Comparison of ENCODE assay signal across 1 cellular context in genomic region chr1:226424228-226425003, GRCh38.
A peak's percentile ranks its signal among the peaks of the same experiment; 100 is the strongest.
TF ChIP-seq lines count a peak whose summit lies in the region.

No MANE protein-coding gene starts in this region.

TF ChIP-seq in HEK293, 187 proteins besides CTCF, POLR2A, EP300 and RAD21 (continued from another document and continues in another):
- TF ChIP-seq PATZ1 (tag by site-specific recombination; IDR thresholded peaks at IDR 0.05) (0 out of 2 replicates have a peak, but pooled peaks have one; percentile 12), MEIS1 (CRISPR knock-in tag; IDR thresholded peaks at IDR 0.05; ENCODE audit: borderline replicate concordance) (no peak), ZNF792 (tag by site-specific recombination; IDR thresholded peaks at IDR 0.05) (no peak), ZEB2 (tag by site-specific recombination; IDR thresholded peaks at IDR 0.05) (peak; percentile 56; the same call in 1 of the 2 replicates), ZFP69B (tag by site-specific recombination; IDR thresholded peaks at IDR 0.05) (no peak), ZNF133 (tag by site-specific recombination; IDR thresholded peaks at IDR 0.05) (no peak), PRDM4 (tag by site-specific recombination; IDR thresholded peaks at IDR 0.05) (peak; percentile 99), ZNF704 (tag by site-specific recombination; IDR thresholded peaks at IDR 0.05) (no peak), ZNF449 (tag by site-specific recombination; IDR thresholded peaks at IDR 0.05) (0 out of 2 replicates have a peak, but pooled peaks have one; percentile 17), ZNF548 (tag by site-specific recombination; IDR thresholded peaks at IDR 0.05) (no peak), ZIC2 (tag by site-specific recombination; IDR thresholded peaks at IDR 0.05) (no peak), MZF1 (tag by site-specific recombination; IDR thresholded peaks at IDR 0.05; ENCODE audit: borderline replicate concordance) (no peak), TRIM28 (IDR thresholded peaks at IDR 0.05; ENCODE audit: borderline replicate concordance, low read length) (no peak), ZNF692 (tag by site-specific recombination; IDR thresholded peaks at IDR 0.05) (no peak), ZNF341 (tag by site-specific recombination; IDR thresholded peaks at IDR 0.05; ENCODE audit: low read depth) (no peak), ZSCAN30 (tag by site-specific recombination; IDR thresholded peaks at IDR 0.05) (peak; percentile 65; the same call in 1 of the 2 replicates), ZNF561 (tag by site-specific recombination; IDR thresholded peaks at IDR 0.05; ENCODE audit: borderline replicate concordance) (peak; percentile 95), ZNF510 (tag by site-specific recombination; IDR thresholded peaks at IDR 0.05; ENCODE audit: insufficient replicate concordance) (no peak), ZNF571 (tag by site-specific recombination; IDR thresholded peaks at IDR 0.05) (no peak), ZNF596 (tag by site-specific recombination; IDR thresholded peaks at IDR 0.05) (no peak), ZNF157 (tag by site-specific recombination; IDR thresholded peaks at IDR 0.05) (no peak), FEZF1 (tag by site-specific recombination; IDR thresholded peaks at IDR 0.05) (peak; percentile 41; the same call in 1 of the 2 replicates), ZNF621 (tag by site-specific recombination; IDR thresholded peaks at IDR 0.05) (no peak), ZNF398 (tag by site-specific recombination; IDR thresholded peaks at IDR 0.05) (no peak), ZNF830 (tag by site-specific recombination; IDR thresholded peaks at IDR 0.05; ENCODE audit: low read depth) (no peak), ZNF654 (tag by site-specific recombination; IDR thresholded peaks at IDR 0.05; ENCODE audit: low read depth) (peak; percentile 93), ZNF354C (tag by site-specific recombination; IDR thresholded peaks at IDR 0.05; ENCODE audit: borderline replicate concordance, low read depth) (no peak), ZNF114 (tag by site-specific recombination; IDR thresholded peaks at IDR 0.05) (no peak), ZNF174 (tag by site-specific recombination; IDR thresholded peaks at IDR 0.05) (no peak), ZBTB49 (tag by site-specific recombination; IDR thresholded peaks at IDR 0.05; ENCODE audit: low read depth) (no peak), ZNF248 (tag by site-specific recombination; IDR thresholded peaks at IDR 0.05) (no peak), ZNF23 (tag by site-specific recombination; IDR thresholded peaks at IDR 0.05; ENCODE audit: borderline replicate concordance) (no peak), ZNF19 (tag by site-specific recombination; IDR thresholded peaks at IDR 0.05; ENCODE audit: low read depth) (no peak), ZNF785 (tag by site-specific recombination; IDR thresholded peaks at IDR 0.05) (no peak), ZNF2 (tag by site-specific recombination; IDR thresholded peaks at IDR 0.05) (peak; percentile 80; the same call in 1 of the 2 replicates), SP3 (tag by site-specific recombination; IDR thresholded peaks at IDR 0.05) (no peak), ZNF521 (tag by site-specific recombination; IDR thresholded peaks at IDR 0.05) (no peak), GLI4 (tag by site-specific recombination; IDR thresholded peaks at IDR 0.05) (no peak), ZNF26 (tag by site-specific recombination; IDR thresholded peaks at IDR 0.05) (no peak), ZNF558 (tag by site-specific recombination; IDR thresholded peaks at IDR 0.05) (peak; percentile 32; the same call in 1 of the 2 replicates), ZBTB44 (tag by site-specific recombination; IDR thresholded peaks at IDR 0.05) (peak; percentile 70; the same call in 1 of the 2 replicates), ELK4 (IDR thresholded peaks at IDR 0.05; ENCODE audit: borderline replicate concordance, low read depth, low read length) (no peak), ZNF214 (tag by site-specific recombination; IDR thresholded peaks at IDR 0.05; ENCODE audit: borderline replicate concordance) (no peak), ZFHX2 (tag by site-specific recombination; conservative IDR thresholded peaks at IDR 0.05) (no peak; the same call in 1 of the 2 replicates), ZNF404 (tag by site-specific recombination; IDR thresholded peaks at IDR 0.05) (no peak), MYNN (tag by site-specific recombination; IDR thresholded peaks at IDR 0.05; ENCODE audit: borderline replicate concordance) (no peak), ZNF324 (tag by site-specific recombination; IDR thresholded peaks at IDR 0.05) (0 out of 2 replicates have a peak, but pooled peaks have one; percentile 44), ZNF335 (tag by site-specific recombination; conservative IDR thresholded peaks at IDR 0.05) (peak; percentile 24; the same call in 1 of the 2 replicates), ZNF16 (tag by site-specific recombination; IDR thresholded peaks at IDR 0.05; ENCODE audit: low read depth) (no peak)
